Comparison of ENCODE assay signal across 22 cellular contexts in genomic region chr1:110305875-110306420, GRCh38.
"Had no signal": no experiment of that assay in that cellular context is flagged by ENCODE, and none has a peak within 500 bp of the region (broad histone marks: within the 10 kb centered on the region; RNA-seq: fewer than 3 reads in every experiment).

No MANE protein-coding gene starts in this region.

- DNase-seq: colonic mucosa; dermis blood vessel endothelial cell; endodermal cell; erythroblast; foreskin keratinocyte; head of caudate nucleus; kidney; left cardiac atrium; left ventricle myocardium superior; mesenchymal stem cell; midbrain; psoas muscle; retina; spleen; stimulated activated CD4-positive, alpha-beta T cell treated with anti-CD3 and anti-CD28 coated beads, Interleukin-15, amount 100 ng/mL, for 24 hours; stimulated activated CD4-positive, alpha-beta T cell treated with anti-CD3 and anti-CD28 coated beads, Interleukin-1b, Interleukin-23, amount 100 ng/mL, for 48 hours; stimulated activated CD4-positive, alpha-beta T cell treated with anti-CD3 and anti-CD28 coated beads, Interleukin-4, amount 100 ng/mL, for 24 hours; stimulated activated naive CD8-positive, alpha-beta T cell treated with anti-CD3 and anti-CD28 coated beads, Interleukin-15, amount 100 ng/mL, for 72 hours; testis had no signal

- ATAC-seq: foreskin keratinocyte; left cardiac atrium; left ventricle myocardium superior; natural killer cell treated with Interleukin-12 subunit alpha and Interleukin-12 subunit beta and Interleukin-15 and Interleukin-18, amount 100 ng/mL, for 72 hours; psoas muscle; sciatic nerve; stimulated activated memory B cell treated with anti-CD40 and anti-IgM and Interleukin-4, amounts not matched to agents 10 μg/mL and 1 μg/mL and 100 μg/mL, for 72 hours; stimulated activated naive CD8-positive, alpha-beta T cell treated with anti-CD3 and anti-CD28 coated beads, Interleukin-15, amount 100 ng/mL, for 72 hours had no signal
